Comparison of ENCODE assay signal across 1 cellular context in genomic region chr6:3748208-3748701, GRCh38.
TF ChIP-seq lines count a peak whose summit lies in the region.

No MANE protein-coding gene starts in this region.

TF ChIP-seq in HepG2, 621 proteins besides CTCF, POLR2A, EP300 and RAD21 (continued from another document):
- TF ChIP-seq ARID5B (CRISPR knock-in tag; IDR thresholded peaks at IDR 0.05) = peak; percentile 41; the same call in 1 of the 2 replicates
- TF ChIP-seq RFX5 (IDR thresholded peaks at IDR 0.05; ENCODE audit: low read depth, low read length) = no peak
- TF ChIP-seq ZNF768 (CRISPR knock-in tag; IDR thresholded peaks at IDR 0.05) = peak; percentile 35; the same call in 1 of the 2 replicates
- TF ChIP-seq ZNF569 (CRISPR knock-in tag; IDR thresholded peaks at IDR 0.05; ENCODE audit: borderline replicate concordance) = no peak
- no peak for TF ChIP-seq ZBTB7A (CRISPR knock-in tag; IDR thresholded peaks at IDR 0.05)
- TF ChIP-seq ZNF180 (CRISPR knock-in tag; IDR thresholded peaks at IDR 0.05; ENCODE audit: borderline replicate concordance, low read depth) = no peak
- TF ChIP-seq ZNF776 (CRISPR knock-in tag; IDR thresholded peaks at IDR 0.05) = no peak
- TF ChIP-seq ZNF839 (CRISPR knock-in tag; IDR thresholded peaks at IDR 0.05; ENCODE audit: borderline replicate concordance) = no peak
- TF ChIP-seq SOX5 (CRISPR knock-in tag; IDR thresholded peaks at IDR 0.05; ENCODE audit: borderline replicate concordance) = peak; percentile 52; the same call in 1 of the 2 replicates
- TF ChIP-seq ZBED4 (CRISPR knock-in tag; IDR thresholded peaks at IDR 0.05; ENCODE audit: borderline replicate concordance) = peak; percentile 75; the same call in 1 of the 2 replicates
- TF ChIP-seq MZF1 (CRISPR knock-in tag; IDR thresholded peaks at IDR 0.05; ENCODE audit: borderline replicate concordance) = no peak
- peak; percentile 80 for TF ChIP-seq GATAD2A (CRISPR knock-in tag; IDR thresholded peaks at IDR 0.05)
- TF ChIP-seq TMF1 (CRISPR knock-in tag; IDR thresholded peaks at IDR 0.05; ENCODE audit: low read depth) = no peak
- peak; percentile 38; the same call in 1 of the 2 replicates for TF ChIP-seq ZNF614 (CRISPR knock-in tag; IDR thresholded peaks at IDR 0.05; ENCODE audit: borderline replicate concordance)
- TF ChIP-seq THRA (CRISPR knock-in tag; IDR thresholded peaks at IDR 0.05; ENCODE audit: borderline replicate concordance) = peak; percentile 89
- TF ChIP-seq TFE3 (CRISPR knock-in tag; IDR thresholded peaks at IDR 0.05) = no peak
- TF ChIP-seq MAZ (IDR thresholded peaks at IDR 0.05; ENCODE audit: borderline replicate concordance, low read depth, low read length) = no peak
- TF ChIP-seq MAZ (CRISPR knock-in tag; IDR thresholded peaks at IDR 0.05; ENCODE audit: low read depth) = 0 out of 2 replicates have a peak, but pooled peaks have one; percentile 47
- peak; percentile 24; the same call in 1 of the 2 replicates for TF ChIP-seq ZNF205 (CRISPR knock-in tag; IDR thresholded peaks at IDR 0.05)
- TF ChIP-seq ZNF264 (CRISPR knock-in tag; IDR thresholded peaks at IDR 0.05) = no peak
- no peak for TF ChIP-seq ATM (IDR thresholded peaks at IDR 0.05; ENCODE audit: borderline replicate concordance)
- TF ChIP-seq NCOR1 (IDR thresholded peaks at IDR 0.05; ENCODE audit: borderline replicate concordance, low read length) = no peak
- TF ChIP-seq JUN (CRISPR knock-in tag; IDR thresholded peaks at IDR 0.05) = no peak
- 0 out of 2 replicates have a peak, but pooled peaks have one; percentile 2 for TF ChIP-seq ZNF224 (CRISPR knock-in tag; IDR thresholded peaks at IDR 0.05)
